In genomic region chr10:1492641-1493040, GRCh38 we compare ENCODE assay signal across 16 cellular contexts.
A peak's percentile ranks its signal among the peaks of the same experiment; 100 is the strongest.
DNase-seq lines count a peak whose midpoint lies in the region; ATAC-seq and TF ChIP-seq lines count a peak whose summit lies in the region.
"Had no signal": no experiment of that assay in that cellular context is flagged by ENCODE, and none has a peak within 500 bp of the region (broad histone marks: within the 10 kb centered on the region; RNA-seq: fewer than 3 reads in every experiment).

No MANE protein-coding gene starts in this region.

- no peaks in the 10 kb centered on the region for H3K27me3 ChIP-seq in parathyroid adenoma (ENCODE audit: control insufficient read depth, insufficient read depth, low read length)
- H3K27me3 ChIP-seq in GM23248 (replicated peaks; ENCODE audit: insufficient read depth) = no peaks in the 10 kb centered on the region

- H2AFZ ChIP-seq in parathyroid adenoma (peak overlapping the region; percentile 59), GM23248 (no peak overlapping the region)
- H2AFZ ChIP-seq: GM23338 had no signal

- H3K4me1 ChIP-seq in parathyroid adenoma = peaks cover 22% of the 10 kb centered on the region
- no peaks in the 10 kb centered on the region for H3K4me1 ChIP-seq in GM23248 (ENCODE audit: insufficient read depth)

- H3K9ac ChIP-seq in parathyroid adenoma (no peak overlapping the region), GM23248 (no peak overlapping the region)

- no peak for ATAC-seq in Right ventricle myocardium inferior
- ATAC-seq: GM23338 had no signal

- WGBS in GM23248 (ENCODE audit: low coverage in 1 of 2, low lambda C conversion rate in 2 of 2, missing lambda C conversion rate in 2 of 2), 2 experiments = 15 to 18% methylated on average over 9 of the region's 9 CpGs

- H3K4me3 ChIP-seq in parathyroid adenoma (ENCODE audit: low read depth, low read length) (no peak overlapping the region), GM23248 (no peak overlapping the region)
- H3K4me3 ChIP-seq: GM23338 had no signal

- TF ChIP-seq CTCF in C4-2B (conservative IDR thresholded peaks at IDR 0.05) (no peak), VCaP (conservative IDR thresholded peaks at IDR 0.05) (no peak), parathyroid adenoma (IDR thresholded peaks at IDR 0.05) (no peak)

- no peaks in the 10 kb centered on the region for H3K9me2 ChIP-seq in GM23248 (ENCODE audit: insufficient read depth)

- no peaks in the 10 kb centered on the region for H3F3A ChIP-seq in GM23248 (ENCODE audit: insufficient read depth)

- peaks cover 8% of the 10 kb centered on the region for H3K79me2 ChIP-seq in parathyroid adenoma
- H3K79me2 ChIP-seq in GM23248 (ENCODE audit: insufficient read depth) = no peaks in the 10 kb centered on the region

- intact Hi-C loops in Right ventricle myocardium inferior (cut with DNase I) = no loop called here

- no peaks in the 10 kb centered on the region for H4K20me1 ChIP-seq in GM23248 (ENCODE audit: insufficient read depth)

- H3K36me3 ChIP-seq in parathyroid adenoma (ENCODE audit: control insufficient read depth, insufficient read depth, low read length) (no peaks in the 10 kb centered on the region), GM23248 (ENCODE audit: low read depth) (no peaks in the 10 kb centered on the region)

- peak overlapping the region; percentile 19; the same call in 1 of the 2 replicates for H3K27ac ChIP-seq in C4-2B
- peak overlapping the region; percentile 46; the same call in 1 of the 2 replicates for H3K27ac ChIP-seq in VCaP
- H3K27ac ChIP-seq in parathyroid adenoma = no peak overlapping the region
- H3K27ac ChIP-seq in GM23248 = no peak overlapping the region

- DNase-seq in Right ventricle myocardium inferior (ENCODE audit: missing footprints) (no peak), inferior parietal cortex (ENCODE audit: extremely low spot score) (no peak), GM23248 (no peak)
- DNase-seq: ACHN; CD4-positive, CD25-positive, alpha-beta regulatory T cell; CD8-positive, alpha-beta memory T cell; COR-L47; DMS 273 treated with DMSO at 0.1 percent for 48 hours; DMS53; DND-41; H9; KG1 had no signal

- H3K9me3 ChIP-seq in parathyroid adenoma (ENCODE audit: control insufficient read depth, low read length) (no peaks in the 10 kb centered on the region), GM23248 (ENCODE audit: low read depth) (no peaks in the 10 kb centered on the region)

- in situ Hi-C loops in GM23248 (cut with MboI) = no loop called here

- no peak overlapping the region for H3K4me2 ChIP-seq in parathyroid adenoma (ENCODE audit: low read length)
- no peak overlapping the region for H3K4me2 ChIP-seq in GM23248 (ENCODE audit: unreplicated experiment)
- H3K4me2 ChIP-seq: GM23338 had no signal

Comparison
In these comparisons a context has a peak if more than half of its experiments do, and no peak if none do; other contexts are left out.
1. H3K27ac ChIP-seq: peak in C4-2B (single experiment) and VCaP (single experiment); none in parathyroid adenoma (single experiment) and GM23248 (single experiment).